In genomic region chr17:59753522-59754467, GRCh38 we compare ENCODE assay signal across 8 cellular contexts. TPM values are rescaled to one million over a fixed set of nuclear protein-coding genes. Genes with fewer than 3 reads are reported as not detected.
DNase-seq lines count a peak whose midpoint lies in the region; ATAC-seq and TF ChIP-seq lines count a peak whose summit lies in the region.

No MANE protein-coding gene starts in this region.

- DNase-seq in DMS114 treated with DMSO at 0.1 percent for 48 hours (lab: John Stamatoyannopoulos, UW; ENCODE audit: unreplicated experiment) (peak; percentile 91), H4 (ENCODE audit: low spot score) (peak; percentile 88), NCI-H146 treated with DMSO at 0.1 percent for 48 hours (lab: John Stamatoyannopoulos, UW; ENCODE audit: unreplicated experiment) (peak; percentile 62), mesendoderm (peak; percentile 85), type B pancreatic cell (ENCODE audit: extremely low spot score, unreplicated experiment) (no peak)
- DNase-seq in effector memory CD8-positive, alpha-beta T cell = peak; percentile 41 to 43 (median 42)

- TF ChIP-seq CTCF in type B pancreatic cell (conservative IDR thresholded peaks at IDR 0.05) = peak; percentile 91

- no peak overlapping the region for H3K4me2 ChIP-seq in mesendoderm (ENCODE audit: low read length)

- H3K27ac ChIP-seq in mesendoderm (ENCODE audit: low read depth, low read length) = no peak overlapping the region

- H3K36me3 ChIP-seq in mesendoderm (ENCODE audit: control insufficient read depth, insufficient read depth, low read length) = no peaks in the 10 kb centered on the region

- H3K4ac ChIP-seq in mesendoderm (ENCODE audit: low read depth, low read length) = no peak overlapping the region

- peak; percentile 79 for ATAC-seq in SK-N-SH treated with all-trans-retinoic acid at 6 μM for 48 hours
- peak; percentile 98 for ATAC-seq in effector memory CD8-positive, alpha-beta T cell (replicated peaks)
- ATAC-seq in HG02852 (IDR thresholded peaks at IDR 0.05; ENCODE audit: unreplicated experiment) = no peak

- H3K9me3 Mint-ChIP-seq in effector memory CD8-positive, alpha-beta T cell = no peaks in the 10 kb centered on the region
- no peaks in the 10 kb centered on the region for H3K9me3 Mint-ChIP-seq in type B pancreatic cell

- no peak overlapping the region for H3K18ac ChIP-seq in mesendoderm (ENCODE audit: low read length)

- H4K5ac ChIP-seq in mesendoderm (ENCODE audit: low read length) = no peak overlapping the region

- no peak overlapping the region for H3K56ac ChIP-seq in mesendoderm (ENCODE audit: low read length)

- H4K8ac ChIP-seq in mesendoderm (ENCODE audit: low read depth, low read length) = no peak overlapping the region

- peaks cover 7 to 9% of the 10 kb centered on the region in 2 donors for H3K4me1 Mint-ChIP-seq in effector memory CD8-positive, alpha-beta T cell (ENCODE audit: low read depth in 2 of 2)
- H3K4me1 Mint-ChIP-seq in type B pancreatic cell (ENCODE audit: unreplicated experiment) = peaks cover 11% of the 10 kb centered on the region

- H3K4me3 ChIP-seq in mesendoderm (ENCODE audit: low read length) = no peak overlapping the region

- no peaks in the 10 kb centered on the region for H3K79me2 ChIP-seq in mesendoderm (ENCODE audit: control insufficient read depth, insufficient read depth, low read length)

- H3K79me1 ChIP-seq in mesendoderm (ENCODE audit: low read length) = no peaks in the 10 kb centered on the region

- no peaks in the 10 kb centered on the region for H3K4me1 ChIP-seq in mesendoderm (ENCODE audit: control insufficient read depth, low read depth, low read length)

- no peaks in the 10 kb centered on the region for H3K27me3 ChIP-seq in mesendoderm (ENCODE audit: insufficient read depth, low read length, poor library complexity)

- H3K36me3 Mint-ChIP-seq in effector memory CD8-positive, alpha-beta T cell (ENCODE audit: insufficient read depth) = peaks cover 14% of the 10 kb centered on the region
- H3K36me3 Mint-ChIP-seq in type B pancreatic cell = no peaks in the 10 kb centered on the region

- H2BK5ac ChIP-seq in mesendoderm (ENCODE audit: low read length) = no peak overlapping the region

- no peak overlapping the region for H3K23ac ChIP-seq in mesendoderm (ENCODE audit: low read length)

- H3K27me3 Mint-ChIP-seq in effector memory CD8-positive, alpha-beta T cell = no peaks in the 10 kb centered on the region
- H3K27me3 Mint-ChIP-seq in type B pancreatic cell = no peaks in the 10 kb centered on the region

- no peak overlapping the region for H2BK15ac ChIP-seq in mesendoderm (replicated peaks; ENCODE audit: low read depth)

- H2BK120ac ChIP-seq in mesendoderm (ENCODE audit: low read depth, low read length) = no peak overlapping the region

- no CpG with 5 or more reads among the region's 3 CpGs for WGBS in mesendoderm (ENCODE audit: extremely low coverage, insufficient coverage, low lambda C conversion rate)

- peak overlapping the region; percentile 49 to 51 for H3K27ac Mint-ChIP-seq in effector memory CD8-positive, alpha-beta T cell
- peak overlapping the region; percentile 74 for H3K27ac Mint-ChIP-seq in type B pancreatic cell

- no peak overlapping the region for H3K9ac ChIP-seq in mesendoderm (ENCODE audit: low read length)

- H2AK5ac ChIP-seq in mesendoderm (ENCODE audit: low read length) = no peak overlapping the region

- H3K4me3 Mint-ChIP-seq in effector memory CD8-positive, alpha-beta T cell = peak overlapping the region; percentile 51 to 64
- peak overlapping the region; percentile 57 for H3K4me3 Mint-ChIP-seq in type B pancreatic cell

TF ChIP-seq in SK-N-SH treated with all-trans-retinoic acid at 6 μM for 48 hours, 23 proteins besides CTCF, POLR2A, EP300 and RAD21:
- TF ChIP-seq ZNF565 (CRISPR knock-in tag; conservative IDR thresholded peaks at IDR 0.05; ENCODE audit: low read depth) (no peak), ISL1 (CRISPR knock-in tag; IDR thresholded peaks at IDR 0.05) (peak; percentile 5; the same call in 1 of the 2 replicates), ZFP30 (CRISPR knock-in tag; IDR thresholded peaks at IDR 0.05) (no peak), CREB5 (CRISPR knock-in tag; IDR thresholded peaks at IDR 0.05; ENCODE audit: low read depth) (peak; percentile 40; the same call in 1 of the 2 replicates), ZC3H10 (CRISPR knock-in tag; IDR thresholded peaks at IDR 0.05) (peak; percentile 34; the same call in 1 of the 2 replicates), GLIS3 (CRISPR knock-in tag; IDR thresholded peaks at IDR 0.05) (no peak), TOX (CRISPR knock-in tag; IDR thresholded peaks at IDR 0.05; ENCODE audit: borderline replicate concordance) (no peak)

RNA-seq across cellular contexts. Expression of gene VMP1, which starts 46.3 kb away (rescaled TPM):
- total RNA-seq in H4 (2014; rRNA removed; shearing (Covaris generic)) = 224 and 239 TPM in 2 replicates
- 46.2 TPM for polyA plus RNA-seq in mesendoderm (2013, experiment 1 of 2)
- polyA plus RNA-seq in mesendoderm (2013, experiment 2 of 2) = 44.2 TPM
- total RNA-seq in type B pancreatic cell (ENCODE audit: low replicate concordance) = 124 and 157 TPM in 2 replicates

RNA-seq across cellular contexts. Expression of gene PTRH2, which starts 46.6 kb away (rescaled TPM):
- total RNA-seq in H4 (2014; rRNA removed; shearing (Covaris generic)) = 39.9 and 52.3 TPM in 2 replicates
- 47.3 TPM for polyA plus RNA-seq in mesendoderm (2013, experiment 1 of 2)
- polyA plus RNA-seq in mesendoderm (2013, experiment 2 of 2) = 46.9 TPM
- 23.1 and 25.9 TPM in 2 replicates for total RNA-seq in type B pancreatic cell (ENCODE audit: low replicate concordance)
